In genomic region chr20:13226367-13226766, GRCh38 we compare ENCODE assay signal across 32 cellular contexts. TPM values are rescaled to one million over a fixed set of nuclear protein-coding genes. Genes with fewer than 3 reads are reported as not detected.
"Had no signal": no experiment of that assay in that cellular context is flagged by ENCODE, and none has a peak within 500 bp of the region (broad histone marks: within the 10 kb centered on the region; RNA-seq: fewer than 3 reads in every experiment).

No MANE protein-coding gene starts in this region.

- H3K4me2 ChIP-seq: neural progenitor cell, smooth muscle cell had no signal

- H3K9ac ChIP-seq: neural progenitor cell, parathyroid adenoma had no signal

- H3K9me3 Mint-ChIP-seq: natural killer cell, neural progenitor cell, type B pancreatic cell had no signal

- H3K4me1 ChIP-seq: parathyroid adenoma, psoas muscle, testis, upper lobe of right lung had no signal

- DNase-seq: natural killer cell; occipital lobe; ovary; posterior cingulate gyrus; psoas muscle; right cardiac atrium; spleen; stimulated activated CD4-positive, alpha-beta T cell treated with anti-CD3 and anti-CD28 coated beads, Interleukin-12 subunit alpha, Interleukin-12 subunit beta, amount 100 ng/mL, for 4 hours; stimulated activated CD4-positive, alpha-beta T cell treated with anti-CD3 and anti-CD28 coated beads, Interleukin-1b, Interleukin-23, amount 100 ng/mL, for 48 hours; stimulated activated CD4-positive, alpha-beta T cell treated with anti-CD3 and anti-CD28 coated beads, Interleukin-4, amount 100 ng/mL, for 1 hour; stimulated activated CD4-positive, alpha-beta T cell treated with anti-CD3 and anti-CD28 coated beads, Interleukin-4, amount 100 ng/mL, for 4 hours; stimulated activated CD8-positive, alpha-beta memory T cell treated with anti-CD3 and anti-CD28 coated beads, Interleukin-4, amount 100 ng/mL, for 48 hours; stimulated activated naive CD4-positive, alpha-beta T cell; stimulated activated naive CD8-positive, alpha-beta T cell treated with anti-CD3 and anti-CD28 coated beads, Interleukin-15, amount 100 ng/mL, for 72 hours; stimulated activated naive CD8-positive, alpha-beta T cell treated with anti-CD3 and anti-CD28 coated beads, Interleukin-15, Interleukin-2, amounts not matched to agents 100 U/mL and 50 U/mL, for 24 hours; substantia nigra; testis; tibial artery; transverse colon; upper lobe of right lung; uterus had no signal

- H2AFZ ChIP-seq: neural progenitor cell, parathyroid adenoma had no signal

- H3K36me3 Mint-ChIP-seq: natural killer cell; neural progenitor cell; stimulated activated memory B cell treated with anti-CD40 and anti-IgM and Interleukin-4, amounts not matched to agents 10 μg/mL and 1 μg/mL and 100 μg/mL, for 72 hours had no signal

- H3K4me3 ChIP-seq: neural progenitor cell, ovary, psoas muscle, skin epidermis, smooth muscle cell, spleen, suprapubic skin, testis, tibial artery, transverse colon, upper lobe of right lung, uterus had no signal

- H3K4me3 Mint-ChIP-seq: natural killer cell; nephron; neural progenitor cell; stimulated activated memory B cell treated with anti-CD40 and anti-IgM and Interleukin-4, amounts not matched to agents 10 μg/mL and 1 μg/mL and 100 μg/mL, for 72 hours; stimulated activated naive CD8-positive, alpha-beta T cell treated with anti-CD3 and anti-CD28 coated beads, Interleukin-15, amount 100 ng/mL, for 72 hours; type B pancreatic cell had no signal

- H3K9me3 ChIP-seq: ovary, suprapubic skin, testis, transverse colon, upper lobe of right lung, uterus had no signal

- H3K27ac Mint-ChIP-seq: natural killer cell; nephron; neural progenitor cell; progenitor cell of endocrine pancreas; stimulated activated memory B cell treated with anti-CD40 and anti-IgM and Interleukin-4, amounts not matched to agents 10 μg/mL and 1 μg/mL and 100 μg/mL, for 72 hours; stimulated activated naive CD8-positive, alpha-beta T cell treated with anti-CD3 and anti-CD28 coated beads, Interleukin-15, amount 100 ng/mL, for 72 hours; type B pancreatic cell had no signal

- H3K4me1 Mint-ChIP-seq: nephron; stimulated activated memory B cell treated with anti-CD40 and anti-IgM and Interleukin-4, amounts not matched to agents 10 μg/mL and 1 μg/mL and 100 μg/mL, for 72 hours had no signal

- H3K79me2 ChIP-seq: parathyroid adenoma had no signal

- H3K36me3 ChIP-seq: neural progenitor cell, ovary, spleen, suprapubic skin, tibial artery, transverse colon, upper lobe of right lung, uterus had no signal

- ATAC-seq: natural killer cell; psoas muscle; right cardiac atrium; sciatic nerve; stimulated activated memory B cell treated with anti-CD40 and anti-IgM and Interleukin-4, amounts not matched to agents 10 μg/mL and 1 μg/mL and 100 μg/mL, for 72 hours; stimulated activated naive CD8-positive, alpha-beta T cell treated with anti-CD3 and anti-CD28 coated beads, Interleukin-15, amount 100 ng/mL, for 72 hours; stimulated activated naive CD8-positive, alpha-beta T cell treated with anti-CD3 and anti-CD28 coated beads, Interleukin-15, Interleukin-2, amounts not matched to agents 100 U/mL and 50 U/mL, for 24 hours; upper lobe of right lung had no signal

- H3K27ac ChIP-seq: neural progenitor cell, ovary, parathyroid adenoma, psoas muscle, skin epidermis, spleen, suprapubic skin, testis, tibial artery, transverse colon, upper lobe of right lung, uterus had no signal

- H3K27me3 ChIP-seq: suprapubic skin, testis, uterus had no signal

RNA-seq across cellular contexts. Expression of gene ISM1, which starts 5.3 kb away (rescaled TPM):
- polyA plus RNA-seq: neural cell had no signal
